ENCODE assay signal across 19 cellular contexts in genomic region chr22:20587206-20587958, GRCh38.
"Had no signal": no experiment of that assay in that cellular context is flagged by ENCODE, and none has a peak within 500 bp of the region (broad histone marks: within the 10 kb centered on the region; RNA-seq: fewer than 3 reads in every experiment).

No MANE protein-coding gene starts in this region.

- FAIRE-seq: keratinocyte had no signal

- H3K9me3 ChIP-seq: thoracic aorta, upper lobe of left lung had no signal

- H3K27me3 ChIP-seq: brain microvascular endothelial cell, upper lobe of left lung had no signal

- H3K4me1 ChIP-seq: upper lobe of left lung had no signal

- H3K4me3 ChIP-seq: coronary artery, thoracic aorta, upper lobe of left lung had no signal

- H3K27ac ChIP-seq: brain microvascular endothelial cell, coronary artery, thoracic aorta, upper lobe of left lung had no signal

- DNase-seq: activated CD4-positive, alpha-beta T cell treated with anti-CD3 and anti-CD28 coated beads, Interleukin-2, amount 10 ng/mL, durations not matched to agents 7 days and 5 days; activated effector memory CD4-positive, alpha-beta T cell treated with Interleukin-2 at 50 U/mL for 16 hours; activated naive CD4-positive, alpha-beta T cell treated with anti-CD3 and anti-CD28 coated beads, Interleukin-2, amount 10 ng/mL, durations not matched to agents 7 days and 5 days; activated naive CD8-positive, alpha-beta T cell treated with anti-CD3 and anti-CD28 coated beads, Interleukin-2, amount 50 U/mL, for 24 hours; activated T-cell treated with anti-CD3 and anti-CD28 coated beads, Interleukin-2, amount 50 U/mL, for 48 hours; aorta; brain microvascular endothelial cell; erythroblast; foreskin melanocyte; glutamatergic neuron; hypothalamus; mesenchymal stem cell; natural killer cell; stimulated activated naive B cell treated with anti-CD40 and anti-IgM and Interleukin-4, amounts not matched to agents 10 μg/mL and 1 μg/mL and 100 μg/mL, for 72 hours; T1000; upper lobe of left lung had no signal

- ATAC-seq: activated naive CD8-positive, alpha-beta T cell treated with anti-CD3 and anti-CD28 coated beads, Interleukin-2, amount 50 U/mL, for 24 hours; natural killer cell; stimulated activated naive B cell treated with anti-CD40 and anti-IgM and Interleukin-4, amounts not matched to agents 10 μg/mL and 1 μg/mL and 100 μg/mL, for 72 hours had no signal
